28 cellular contexts compared by ENCODE assay signal in the genomic region with DNA sequence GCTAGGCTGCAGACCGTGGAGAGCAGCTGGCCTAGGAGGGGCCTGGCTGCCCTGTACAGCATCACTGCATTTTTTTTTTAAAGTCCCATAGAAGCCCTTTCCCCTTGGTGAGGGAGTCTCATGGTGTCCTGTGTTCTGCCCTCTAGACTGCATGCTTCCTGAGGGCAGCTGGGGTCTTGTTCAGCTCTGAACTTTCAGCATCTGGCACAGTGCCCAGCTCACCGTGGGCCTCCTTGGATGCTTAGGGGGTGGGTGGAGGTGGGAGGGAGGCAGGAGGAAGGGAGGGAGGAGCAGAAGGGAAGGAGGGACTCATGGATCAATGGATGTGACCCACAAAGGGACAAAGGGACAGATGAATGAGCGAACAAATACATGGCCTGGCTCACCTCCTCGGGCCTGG.
DNase-seq lines count a peak whose midpoint lies in the region; ATAC-seq, FAIRE-seq and TF ChIP-seq lines count a peak whose summit lies in the region.
"Had no signal": no experiment of that assay in that cellular context is flagged by ENCODE, and none has a peak within 500 bp of the region (broad histone marks: within the 10 kb centered on the region; RNA-seq: fewer than 3 reads in every experiment).

No MANE protein-coding gene starts in this region.

- H3K23ac ChIP-seq in trophoblast cell (ENCODE audit: low read length): no peak overlapping the region

- no peak for ATAC-seq in K562
- ATAC-seq: A549, GM12878 had no signal

- H3K36me3 ChIP-seq in left ventricle myocardium inferior: no peaks in the 10 kb centered on the region
- H3K36me3 ChIP-seq in K562 (ENCODE audit: control insufficient read depth, insufficient read depth, low read length): no peaks in the 10 kb centered on the region
- H3K36me3 ChIP-seq in trophoblast cell (ENCODE audit: control insufficient read depth in 1 of 2, insufficient read depth in 2 of 2, low read length in 2 of 2): no peaks in the 10 kb centered on the region
- H3K36me3 ChIP-seq: BLaER1 treated with 17β-estradiol and CSF1 and Interleukin-3, amounts not matched to agents 10 nM and 100 nM had no signal

- H3K27ac ChIP-seq in left ventricle myocardium inferior (replicated peaks) (no peak overlapping the region), K562 (ENCODE audit: extremely low read depth, low read depth, low read length) (no peak overlapping the region), trophoblast cell (ENCODE audit: low read depth, low read length) (no peak overlapping the region)
- H3K27ac ChIP-seq: 22Rv1; A549; BLaER1 treated with 17β-estradiol and CSF1 and Interleukin-3, amounts not matched to agents 10 nM and 100 nM; C4-2B had no signal

- H3K9me3 ChIP-seq in left ventricle myocardium inferior (replicated peaks) (no peaks in the 10 kb centered on the region), K562 (replicated peaks; ENCODE audit: control insufficient read depth, insufficient read depth, low read depth, low read length) (no peaks in the 10 kb centered on the region), trophoblast cell (ENCODE audit: insufficient read depth, low read depth, low read length) (peaks cover 4% of the 10 kb centered on the region)
- H3K9me3 ChIP-seq: A549 had no signal

- H4K91ac ChIP-seq in trophoblast cell (ENCODE audit: low read depth, low read length): no peak overlapping the region

- H3K79me1 ChIP-seq in trophoblast cell (ENCODE audit: low read length): peaks cover 5% of the 10 kb centered on the region

- H3K27me3 ChIP-seq in left ventricle myocardium inferior (ENCODE audit: low read depth) (peaks cover 51% of the 10 kb centered on the region), K562 (ENCODE audit: control insufficient read depth in 2 of 2, insufficient read depth in 2 of 2, low read length in 2 of 2) (peaks cover 8 to 27% of the 10 kb centered on the region in 2 experiments; a peak in 3 of 5 replicates), trophoblast cell (ENCODE audit: insufficient read depth, low read length) (no peaks in the 10 kb centered on the region)

- no peak for TF ChIP-seq EP300 in K562 (IDR thresholded peaks at IDR 0.05; ENCODE audit: low read length)

- CTCF ChIA-PET in K562 (lab: Yijun Ruan, JAX; ENCODE audit: low intra/inter-chr PET ratio): no interaction called here

- TF ChIP-seq CTCF in left ventricle myocardium inferior (IDR thresholded peaks at IDR 0.05; ENCODE audit: borderline replicate concordance) (no peak), CD14-positive monocyte (IDR thresholded peaks at IDR 0.05) (no peak), K562 (IDR thresholded peaks at IDR 0.05 in 2 of 3, conservative IDR thresholded peaks at IDR 0.05 in 1 of 3; ENCODE audit: insufficient read depth in 2 of 3, low read depth in 1 of 3, low read length in 3 of 3) (no peak)

- peaks cover 19 to 42% (median 30%) of the 10 kb centered on the region in 3 donors for H3K27me3 Mint-ChIP-seq in CD14-positive monocyte (ENCODE audit: low read depth in 3 of 3)

- WGBS in K562 (ENCODE audit: insufficient coverage, low coverage, missing lambda C conversion rate): 10% methylated on average over 4 of the region's 4 CpGs
- no CpG with 5 or more reads among the region's 4 CpGs for WGBS in trophoblast cell (ENCODE audit: extremely low coverage, insufficient coverage, insufficient read length)

- TF ChIP-seq RAD21 in K562 (CRISPR knock-in tag; conservative IDR thresholded peaks at IDR 0.05 in 1 of 2, IDR thresholded peaks at IDR 0.05 in 1 of 2): no peak

- peaks cover 0 to 18% (median 8%) of the 10 kb centered on the region in 7 donors for H3K9me3 Mint-ChIP-seq in CD14-positive monocyte

- no peak overlapping the region for H3K27ac Mint-ChIP-seq in CD14-positive monocyte
- H3K27ac Mint-ChIP-seq: B cell; CD4-positive, alpha-beta memory T cell; CD4-positive, CD25-positive, alpha-beta regulatory T cell; CD8-positive, alpha-beta memory T cell had no signal

- peaks cover 2% of the 10 kb centered on the region for H3K9me1 ChIP-seq in K562 (ENCODE audit: control insufficient read depth, insufficient read depth, low read length)

- peak overlapping the region; percentile 45 for H2BK12ac ChIP-seq in trophoblast cell (ENCODE audit: low read length)

- H2AFZ ChIP-seq in K562 (ENCODE audit: low read depth, low read length): no peak overlapping the region
- H2AFZ ChIP-seq in trophoblast cell (ENCODE audit: insufficient read depth, low read length, poor library complexity): no peak overlapping the region

- no peak overlapping the region for H3K4ac ChIP-seq in trophoblast cell (ENCODE audit: low read depth, low read length)

- no peak for FAIRE-seq in K562 (lab: Jason Lieb, UNC)
- FAIRE-seq: A549, GM12878, GM12892, GM18507 had no signal

- intact Hi-C loops in cardiac septum (cut with DNase I): loop anchor here (10.0 kb wide), 1 partner anchor 361 kb away; a partner anchor contains a TSS
- intact Hi-C loops in left ventricle myocardium inferior (cut with micrococcal nuclease): no loop called here
- intact Hi-C loops in CD14-positive monocyte (cut with micrococcal nuclease): no loop called here
- intact Hi-C loops in K562 (cut with micrococcal nuclease): loop anchor here (10.0 kb wide), 1 partner anchor 169 kb away; no protein-coding TSS in a partner anchor

- no peak overlapping the region for H2BK5ac ChIP-seq in trophoblast cell (ENCODE audit: low read depth, low read length, poor library complexity)

- BruUV-seq in K562 (replicated peaks; lab: Mats Ljungman, UMichigan): no TSS peak

- peak overlapping the region; percentile 20 for H2BK120ac ChIP-seq in trophoblast cell (ENCODE audit: insufficient read depth, low read length, poor library complexity)

- H3K79me2 ChIP-seq in K562 (ENCODE audit: control insufficient read depth, insufficient read depth, low read length): no peaks in the 10 kb centered on the region
- H3K79me2 ChIP-seq in trophoblast cell (ENCODE audit: control insufficient read depth, insufficient read depth, low read length, poor library complexity): no peaks in the 10 kb centered on the region

- H4K8ac ChIP-seq in trophoblast cell (ENCODE audit: low read depth, low read length): no peak overlapping the region

- H3K4me1 Mint-ChIP-seq in CD14-positive monocyte: peaks cover 8% of the 10 kb centered on the region

- peak overlapping the region; percentile 52 for H2AK5ac ChIP-seq in trophoblast cell (ENCODE audit: low read length)

- peak overlapping the region; percentile 20 for H3K14ac ChIP-seq in trophoblast cell (ENCODE audit: low read length)

- TF ChIP-seq POLR2A in K562 (conservative IDR thresholded peaks at IDR 0.05): no peak

- POLR2A ChIA-PET in K562 (lab: Yijun Ruan, JAX): interaction anchor here (0.6 to 1.0 kb wide), 2 partner anchors 236 to 283 kb away, joined by 3 to 5 read pairs; no protein-coding TSS in a partner anchor

- H3K4me3 Mint-ChIP-seq in CD14-positive monocyte: no peak overlapping the region
- H3K4me3 Mint-ChIP-seq: B cell; CD4-positive, alpha-beta memory T cell; CD4-positive, CD25-positive, alpha-beta regulatory T cell had no signal

- no peak overlapping the region for H3K18ac ChIP-seq in trophoblast cell (ENCODE audit: low read length)

- no peak overlapping the region for H3K9ac ChIP-seq in K562 (ENCODE audit: insufficient read depth in 1 of 2, low read depth in 2 of 2, low read length in 2 of 2)
- no peak overlapping the region for H3K9ac ChIP-seq in trophoblast cell (ENCODE audit: low read length)
- H3K9ac ChIP-seq: BLaER1 treated with 17β-estradiol and CSF1 and Interleukin-3, amounts not matched to agents 10 nM and 100 nM had no signal

- H4K12ac ChIP-seq in trophoblast cell (ENCODE audit: low read depth, low read length): no peak overlapping the region

- H4K20me1 ChIP-seq in K562 (replicated peaks; ENCODE audit: control insufficient read depth, insufficient read depth, low read length): no peaks in the 10 kb centered on the region

- DNase-seq in cardiac septum (ENCODE audit: low spot score) (peak; percentile 50), left ventricle myocardium inferior (no peak), CD14-positive monocyte (ENCODE audit: low spot score) (peak; percentile 17), K562 (ENCODE audit: extremely low read depth in 1 of 4, low spot score in 3 of 4) (no peak), trophoblast cell (no peak), NCI-H226 (no peak), HPDE6-E6E7 (ENCODE audit: extremely low spot score) (no peak), NCI-H1105 treated with DMSO at 0.1 percent for 48 hours (lab: John Stamatoyannopoulos, UW) (no peak)
- DNase-seq: AML-193; CD4-positive, alpha-beta memory T cell; CD4-positive, CD25-positive, alpha-beta regulatory T cell; CD8-positive, alpha-beta memory T cell; COR-L47; DMS 273 treated with DMSO at 0.1 percent for 48 hours; DMS153; DMS53; DMS79; DND-41; EL; GDM1 had no signal

- peaks cover 0 to 2% of the 10 kb centered on the region in 2 donors for H3K36me3 Mint-ChIP-seq in CD14-positive monocyte
- H3K36me3 Mint-ChIP-seq: CD4-positive, alpha-beta memory T cell; CD4-positive, CD25-positive, alpha-beta regulatory T cell had no signal

- H3K4me2 ChIP-seq in K562 (ENCODE audit: insufficient read depth, low read length): no peak overlapping the region
- no peak overlapping the region for H3K4me2 ChIP-seq in trophoblast cell (ENCODE audit: low read length)
- H3K4me2 ChIP-seq: A549; BLaER1 treated with 17β-estradiol and CSF1 and Interleukin-3, amounts not matched to agents 10 nM and 100 nM had no signal

- in situ Hi-C loops in K562 (cut with MboI): no loop called here

- H3K4me3 ChIP-seq in left ventricle myocardium inferior (no peak overlapping the region), K562 (no peak overlapping the region), trophoblast cell (ENCODE audit: low read depth, low read length) (no peak overlapping the region)
- H3K4me3 ChIP-seq: A549; BLaER1 treated with 17β-estradiol and CSF1 and Interleukin-3, amounts not matched to agents 10 nM and 100 nM; GM12878 had no signal

- H3K4me1 ChIP-seq in left ventricle myocardium inferior (peaks cover 10% of the 10 kb centered on the region), K562 (replicated peaks in 1 of 2; ENCODE audit: control insufficient read depth in 2 of 2, insufficient read depth in 2 of 2, low read length in 2 of 2) (peaks cover 0 to 16% of the 10 kb centered on the region in 2 experiments; a peak in 3 of 5 replicates), trophoblast cell (ENCODE audit: control insufficient read depth in 1 of 2, insufficient read depth in 2 of 2, low read length in 2 of 2) (peaks cover 2 to 10% of the 10 kb centered on the region in 2 experiments)

TF ChIP-seq in K562, 482 proteins besides CTCF, POLR2A, EP300 and RAD21:
- no peak for TF ChIP-seq MTA1 (IDR thresholded peaks at IDR 0.05; ENCODE audit: borderline replicate concordance)
- peak; percentile 83 for TF ChIP-seq ZNF316 (IDR thresholded peaks at IDR 0.05)
- peak; percentile 74 for TF ChIP-seq NFIC (IDR thresholded peaks at IDR 0.05)
- TF ChIP-seq TRIM24 (IDR thresholded peaks at IDR 0.05): peak; percentile 34 to 37; a peak in 2 of 4 replicates

Comparison
In these comparisons a context has a peak if more than half of its experiments do, and no peak if none do; other contexts are left out.
1. DNase-seq: peak in cardiac septum (single experiment) and CD14-positive monocyte (single experiment); none in left ventricle myocardium inferior (single experiment), K562 (0 of 4), trophoblast cell (0 of 2), NCI-H226 (single experiment), HPDE6-E6E7 (single experiment) and NCI-H1105 treated with DMSO at 0.1 percent for 48 hours (single experiment).
2. intact Hi-C loops: an anchor here in cardiac septum (10.0 kb wide) and K562 (10.0 kb wide); none called in left ventricle myocardium inferior and CD14-positive monocyte.